In genomic region chr1:185645201-185645640, GRCh38 we compare ENCODE assay signal across 15 cellular contexts.
DNase-seq lines count a peak whose midpoint lies in the region; ATAC-seq, FAIRE-seq and TF ChIP-seq lines count a peak whose summit lies in the region.
"Had no signal": no experiment of that assay in that cellular context is flagged by ENCODE, and none has a peak within 500 bp of the region (broad histone marks: within the 10 kb centered on the region; RNA-seq: fewer than 3 reads in every experiment).

No MANE protein-coding gene starts in this region.

- peak overlapping the region; percentile 84 for H3K18ac ChIP-seq in mesendoderm (ENCODE audit: low read length)

- no peaks in the 10 kb centered on the region for H3K79me1 ChIP-seq in mesendoderm (ENCODE audit: low read length)

- no peak overlapping the region for H4K8ac ChIP-seq in mesendoderm (ENCODE audit: low read depth, low read length)

- no peak overlapping the region for H3K23ac ChIP-seq in mesendoderm (ENCODE audit: low read length)

- H3K4me2 ChIP-seq in mesendoderm (ENCODE audit: low read length) = no peak overlapping the region

- H2BK120ac ChIP-seq in mesendoderm (ENCODE audit: low read depth, low read length) = peak overlapping the region; percentile 88

- FAIRE-seq in bronchial epithelial cell (lab: Jason Lieb, UNC) = no peak
- FAIRE-seq: urothelium cell line had no signal

- H3K4me3 ChIP-seq in AG09309 (ENCODE audit: control insufficient read depth, low read depth, low read length) (no peak overlapping the region), bronchial epithelial cell (ENCODE audit: low read depth, low read length) (no peak overlapping the region), mesendoderm (ENCODE audit: low read length) (no peak overlapping the region)
- H3K4me3 ChIP-seq: sigmoid colon had no signal

- ATAC-seq in HG02938 (IDR thresholded peaks at IDR 0.05; ENCODE audit: unreplicated experiment) (peak; percentile 19), GM19035 (IDR thresholded peaks at IDR 0.05; ENCODE audit: unreplicated experiment) (no peak)

- no peaks in the 10 kb centered on the region for H3K27me3 ChIP-seq in bronchial epithelial cell (ENCODE audit: control insufficient read depth, insufficient read depth, low read length)
- no peaks in the 10 kb centered on the region for H3K27me3 ChIP-seq in mesendoderm (ENCODE audit: insufficient read depth, low read length, poor library complexity)
- H3K27me3 ChIP-seq: BE2C, sigmoid colon had no signal

- peak overlapping the region; percentile 6 for H2AK5ac ChIP-seq in mesendoderm (ENCODE audit: low read length)

- no CpG with 5 or more reads among the region's 2 CpGs for WGBS in mesendoderm (ENCODE audit: extremely low coverage, insufficient coverage, low lambda C conversion rate)

- H3K36me3 ChIP-seq in bronchial epithelial cell (ENCODE audit: control insufficient read depth, insufficient read depth, low read length) (no peaks in the 10 kb centered on the region), mesendoderm (ENCODE audit: control insufficient read depth, insufficient read depth, low read length) (no peaks in the 10 kb centered on the region)
- H3K36me3 ChIP-seq: BE2C, sigmoid colon had no signal

- in situ Hi-C loops in GM13977 (cut with MboI; ENCODE audit: low pct_unique_long_range_greater_than_20kb, low sequenced_read_pairs, unreplicated experiment) = no loop called here

- H3K4me1 ChIP-seq in mesendoderm (ENCODE audit: control insufficient read depth, low read depth, low read length) = no peaks in the 10 kb centered on the region
- H3K4me1 ChIP-seq: BE2C had no signal

- H2BK15ac ChIP-seq in mesendoderm (replicated peaks; ENCODE audit: low read depth) = peak overlapping the region; percentile 36

- H3K9ac ChIP-seq in mesendoderm (ENCODE audit: low read length) = no peak overlapping the region

- DNase-seq in AG09309 (ENCODE audit: low read depth) (peak; percentile 34), bronchial epithelial cell (ENCODE audit: low read depth) (peak; percentile 14), mesendoderm (peak; percentile 94), GM13977 (ENCODE audit: low spot score) (no peak), GM10266 (ENCODE audit: extremely low spot score) (no peak)
- DNase-seq in activated CD4-positive, alpha-beta T cell treated with anti-CD3 and anti-CD28 coated beads, Interleukin-2, amount 50 U/mL, for 48 hours = no peak
- DNase-seq: activated naive CD8-positive, alpha-beta T cell treated with anti-CD3 and anti-CD28 coated beads, Interleukin-2, amount 10 ng/mL, durations not matched to agents 7 days and 5 days; BE2C; hypothalamus; KG1; NCI-H2029; sigmoid colon had no signal

- no peak overlapping the region for H3K56ac ChIP-seq in mesendoderm (ENCODE audit: low read length)

- H3K79me2 ChIP-seq in mesendoderm (ENCODE audit: control insufficient read depth, insufficient read depth, low read length) = no peaks in the 10 kb centered on the region

- H2BK5ac ChIP-seq in mesendoderm (ENCODE audit: low read length) = peak overlapping the region; percentile 55

- H3K27ac ChIP-seq in mesendoderm (ENCODE audit: low read depth, low read length) = peak overlapping the region; percentile 52

- TF ChIP-seq CTCF in AG09309 (IDR thresholded peaks at IDR 0.05; ENCODE audit: control insufficient read depth, insufficient read depth, low read depth, low read length, missing control alignments) (no peak), bronchial epithelial cell (IDR thresholded peaks at IDR 0.05; ENCODE audit: insufficient read depth, low read length, severe bottlenecking) (no peak), GM13977 (IDR thresholded peaks at IDR 0.05; ENCODE audit: extremely low read depth, insufficient read depth, missing control alignments) (no peak), GM10266 (IDR thresholded peaks at IDR 0.05; ENCODE audit: control insufficient read depth, insufficient read depth, low read depth, missing control alignments) (no peak)

- no peak overlapping the region for H3K4ac ChIP-seq in mesendoderm (ENCODE audit: low read depth, low read length)

- H4K5ac ChIP-seq in mesendoderm (ENCODE audit: low read length) = no peak overlapping the region

Comparison
In these comparisons a context has a peak if more than half of its experiments do, and no peak if none do; other contexts are left out.
1. DNase-seq: peak in AG09309 (single experiment), bronchial epithelial cell (single experiment) and mesendoderm (single experiment); none in GM13977 (single experiment), GM10266 (single experiment) and activated CD4-positive, alpha-beta T cell treated with anti-CD3 and anti-CD28 coated beads, Interleukin-2, amount 50 U/mL, for 48 hours (0 of 2).